21 cellular contexts compared by ENCODE assay signal in the genomic region with DNA sequence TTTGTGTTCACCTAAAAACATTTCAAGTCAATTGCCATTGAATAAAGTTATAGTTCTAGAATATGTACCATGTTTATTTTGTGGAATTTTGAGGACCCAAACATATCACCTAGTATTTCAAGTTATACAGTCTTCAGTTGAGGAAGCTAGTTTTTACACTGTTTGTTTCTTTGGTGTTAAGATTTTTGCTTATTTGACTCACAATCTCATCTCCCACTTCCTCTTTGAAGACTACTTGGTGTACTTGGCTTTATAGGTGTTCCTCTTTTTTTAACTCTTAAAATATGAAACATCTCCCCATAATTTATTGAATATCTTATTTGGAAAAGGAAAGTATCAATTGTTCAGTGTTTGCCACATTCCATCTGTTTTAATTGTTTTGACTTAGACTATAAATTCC.
"Had no signal": no experiment of that assay in that cellular context is flagged by ENCODE, and none has a peak within 500 bp of the region (broad histone marks: within the 10 kb centered on the region; RNA-seq: fewer than 3 reads in every experiment).

No MANE protein-coding gene starts in this region.

- H3K27me3 Mint-ChIP-seq: activated CD4-positive, alpha-beta T cell treated with anti-CD3 and anti-CD28 coated beads for 36 hours; activated CD8-positive, alpha-beta T cell treated with anti-CD3 and anti-CD28 coated beads for 36 hours; activated naive CD8-positive, alpha-beta T cell; central memory CD8-positive, alpha-beta T cell; naive B cell had no signal

- H3K27me3 ChIP-seq: body of pancreas, esophagus squamous epithelium, neural progenitor cell, pancreas, transverse colon, vagina had no signal

- H3K4me3 ChIP-seq: body of pancreas, coronary artery, esophagus squamous epithelium, left ventricle myocardium inferior, neural progenitor cell, pancreas, transverse colon, vagina had no signal

- H3K4me1 ChIP-seq: body of pancreas, esophagus squamous epithelium, left ventricle myocardium inferior, pancreas, transverse colon, vagina had no signal

- H3K4me3 Mint-ChIP-seq: activated CD4-positive, alpha-beta T cell treated with anti-CD3 and anti-CD28 coated beads for 36 hours; activated CD8-positive, alpha-beta T cell treated with anti-CD3 and anti-CD28 coated beads for 36 hours; activated naive CD8-positive, alpha-beta T cell; central memory CD8-positive, alpha-beta T cell; naive B cell; neural progenitor cell had no signal

- ATAC-seq: activated CD4-positive, alpha-beta T cell treated with anti-CD3 and anti-CD28 coated beads for 36 hours; activated CD8-positive, alpha-beta T cell treated with anti-CD3 and anti-CD28 coated beads for 36 hours; body of pancreas; pancreas; sciatic nerve; stimulated activated naive CD8-positive, alpha-beta T cell treated with anti-CD3 and anti-CD28 coated beads, Interleukin-15, Interleukin-2, amounts not matched to agents 100 U/mL and 50 U/mL, for 24 hours had no signal

- H3K36me3 Mint-ChIP-seq: activated naive CD8-positive, alpha-beta T cell; naive B cell; neural progenitor cell had no signal

- H3K9me3 ChIP-seq: body of pancreas, left ventricle myocardium inferior, pancreas, transverse colon, vagina had no signal

- H2AFZ ChIP-seq: neural progenitor cell had no signal

- H3K27ac ChIP-seq: body of pancreas, coronary artery, esophagus squamous epithelium, left ventricle myocardium inferior, neural progenitor cell, pancreas, transverse colon, vagina had no signal

- H3K27ac Mint-ChIP-seq: activated CD4-positive, alpha-beta T cell treated with anti-CD3 and anti-CD28 coated beads for 36 hours; activated CD8-positive, alpha-beta T cell treated with anti-CD3 and anti-CD28 coated beads for 36 hours; activated naive CD8-positive, alpha-beta T cell; naive B cell had no signal

- FAIRE-seq: kidney, pancreas had no signal

- H3K4me2 ChIP-seq: neural progenitor cell had no signal

- H3K36me3 ChIP-seq: esophagus squamous epithelium, left ventricle myocardium inferior, neural progenitor cell, pancreas, transverse colon, vagina had no signal

- DNase-seq: activated CD4-positive, alpha-beta T cell treated with anti-CD3 and anti-CD28 coated beads for 36 hours; activated CD8-positive, alpha-beta memory T cell treated with anti-CD3 and anti-CD28 coated beads, Interleukin-2, amount 50 U/mL, for 4 hours; activated CD8-positive, alpha-beta T cell treated with anti-CD3 and anti-CD28 coated beads for 36 hours; activated gamma-delta T cell; activated T-cell treated with anti-CD3 and anti-CD28 coated beads, Interleukin-2, amount 50 U/mL, for 48 hours; amniotic stem cell; body of pancreas; esophagus squamous epithelium; hippocampal formation; kidney; left ventricle myocardium inferior; naive B cell; pancreas; stimulated activated naive CD8-positive, alpha-beta T cell treated with anti-CD3 and anti-CD28 coated beads, Interleukin-15, Interleukin-2, amounts not matched to agents 100 U/mL and 50 U/mL, for 24 hours; transverse colon had no signal

- H3K4me1 Mint-ChIP-seq: activated CD4-positive, alpha-beta T cell treated with anti-CD3 and anti-CD28 coated beads for 36 hours; central memory CD8-positive, alpha-beta T cell; naive B cell had no signal

- H3K9ac ChIP-seq: neural progenitor cell had no signal
